Comparison of ENCODE assay signal across 24 cellular contexts in the genomic region with DNA sequence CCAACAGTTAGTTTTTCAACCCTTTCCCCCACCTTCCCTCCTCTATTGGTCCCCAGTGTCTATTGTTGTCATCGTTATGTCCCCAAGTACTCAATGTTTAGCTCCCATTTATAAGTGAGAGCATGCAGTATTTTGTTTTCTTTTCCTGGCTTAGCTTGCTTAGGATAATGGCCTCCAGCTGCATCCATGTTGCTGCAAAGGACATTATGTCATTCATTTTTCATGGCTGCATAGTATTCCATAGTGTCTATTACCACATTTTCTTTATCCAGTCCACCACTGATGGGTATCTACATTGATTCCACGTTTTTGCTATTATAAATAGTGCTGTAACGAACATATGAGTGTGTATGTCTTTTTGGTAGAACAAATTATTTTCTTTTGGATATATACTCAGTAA.
"Had no signal": no experiment of that assay in that cellular context is flagged by ENCODE, and none has a peak within 500 bp of the region (broad histone marks: within the 10 kb centered on the region; RNA-seq: fewer than 3 reads in every experiment).

No MANE protein-coding gene starts in this region.

- ATAC-seq: gastrocnemius medialis, heart right ventricle, left cardiac atrium, left lung, left ventricle myocardium superior, lower lobe of right lung, mucosa of descending colon had no signal

- H3K36me3 ChIP-seq: esophagus muscularis mucosa, gastrocnemius medialis, heart right ventricle, left lung, lower lobe of right lung had no signal

- H3K4me1 Mint-ChIP-seq: naive B cell had no signal

- DNase-seq: dermis blood vessel endothelial cell; dorsolateral prefrontal cortex; effector CD4-positive, alpha-beta T cell; effector memory CD4-positive, alpha-beta T cell; foreskin melanocyte; gastrocnemius medialis; glutamatergic neuron; head of caudate nucleus; heart right ventricle; hippocampal formation; left cardiac atrium; left lung; left ventricle myocardium superior; lower lobe of right lung; mesenchymal stem cell; mucosa of descending colon; naive B cell had no signal

- H3K4me3 ChIP-seq: coronary artery, dorsolateral prefrontal cortex, esophagus muscularis mucosa, gastrocnemius medialis, heart right ventricle, left lung, lower lobe of right lung, mucosa of descending colon had no signal

- H3K27ac Mint-ChIP-seq: mesothelial cell of epicardium had no signal

- H3K27ac ChIP-seq: coronary artery, dorsolateral prefrontal cortex, esophagus muscularis mucosa, gastrocnemius medialis, heart right ventricle, left lung, lower lobe of right lung had no signal

- H3K36me3 Mint-ChIP-seq: mesothelial cell of epicardium, naive B cell had no signal

- FAIRE-seq: colon, endothelial cell of umbilical vein, islet of Langerhans, keratinocyte had no signal

- H3K9me3 Mint-ChIP-seq: mesothelial cell of epicardium had no signal

- H3K4me1 ChIP-seq: esophagus muscularis mucosa, gastrocnemius medialis, heart right ventricle, left lung, lower lobe of right lung had no signal

- H3K27me3 ChIP-seq: dorsolateral prefrontal cortex, esophagus muscularis mucosa, gastrocnemius medialis, heart right ventricle, left lung had no signal

- H3K9me3 ChIP-seq: esophagus muscularis mucosa, gastrocnemius medialis, lower lobe of right lung, mucosa of descending colon had no signal

- H3K4me3 Mint-ChIP-seq: mesothelial cell of epicardium, naive B cell had no signal
